In the genomic region with DNA sequence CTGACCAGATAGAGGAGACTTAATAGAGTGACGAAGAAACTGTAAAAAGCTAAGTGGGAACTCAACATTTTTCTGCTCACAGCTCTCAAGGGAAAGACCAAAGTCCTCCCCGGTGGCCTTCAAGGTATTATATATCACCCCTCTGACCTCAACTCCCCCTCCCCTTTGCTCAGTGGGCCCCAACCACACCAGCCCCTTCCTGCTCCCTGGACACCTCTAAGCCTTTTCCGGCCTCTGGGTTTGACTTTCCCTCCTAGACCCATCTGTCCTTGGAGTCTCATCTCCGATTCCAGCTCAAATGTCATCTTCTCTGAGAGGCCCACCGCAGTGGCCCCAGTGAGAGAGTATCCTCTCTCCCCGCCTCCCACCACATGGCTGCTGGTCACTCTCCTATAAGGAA, we compare ENCODE assay signal across 12 cellular contexts. TPM values are rescaled to one million over a fixed set of nuclear protein-coding genes. Genes with fewer than 3 reads are reported as not detected.
A peak's percentile ranks its signal among the peaks of the same experiment; 100 is the strongest.
DNase-seq lines count a peak whose midpoint lies in the region; ATAC-seq and TF ChIP-seq lines count a peak whose summit lies in the region.
"Had no signal": no experiment of that assay in that cellular context is flagged by ENCODE, and none has a peak within 500 bp of the region (broad histone marks: within the 10 kb centered on the region; RNA-seq: fewer than 3 reads in every experiment).

No MANE protein-coding gene starts in this region.

- H2BK15ac ChIP-seq in H9 (ENCODE audit: low read depth, low read length) = no peak overlapping the region

- peaks cover 25 to 26% of the 10 kb centered on the region in 2 experiments for H3K4me1 Mint-ChIP-seq in H9
- H3K4me1 Mint-ChIP-seq in activated CD8-positive, alpha-beta T cell treated with anti-CD3 and anti-CD28 coated beads, Interleukin-2, amount 10 ng/mL, durations not matched to agents 7 days and 5 days (ENCODE audit: low read depth) = peaks cover 28% of the 10 kb centered on the region
- H3K4me1 Mint-ChIP-seq in natural killer cell treated with Interleukin-12 subunit alpha and Interleukin-12 subunit beta and Interleukin-15 and Interleukin-18, amount 100 ng/mL, for 72 hours (ENCODE audit: low read depth in 2 of 2) = peaks cover 24 to 33% of the 10 kb centered on the region in 2 donors

- DNase-seq in NCI-H82 (lab: John Stamatoyannopoulos, UW) (peak; percentile 14), NCI-H82 treated with DMSO at 0.1 percent for 48 hours (lab: John Stamatoyannopoulos, UW; ENCODE audit: unreplicated experiment) (no peak), H9 (peak; percentile 38), iPS-NIHi7 (ENCODE audit: extremely low spot score) (no peak), hepatic stellate cell (ENCODE audit: low spot score) (no peak)
- no peak for DNase-seq in activated CD8-positive, alpha-beta T cell treated with anti-CD3 and anti-CD28 coated beads, Interleukin-2, amount 10 ng/mL, durations not matched to agents 7 days and 5 days
- no peak for DNase-seq in natural killer cell treated with Interleukin-12 subunit alpha and Interleukin-12 subunit beta and Interleukin-15 and Interleukin-18, amount 100 ng/mL, for 72 hours (ENCODE audit: low spot score)
- DNase-seq: 8988T, foreskin melanocyte had no signal

- H3K9me3 ChIP-seq in H9 (ENCODE audit: control insufficient read depth, low read depth, low read length) = no peaks in the 10 kb centered on the region

- H3K79me2 ChIP-seq in H9 (ENCODE audit: insufficient read depth, low read length) = peaks cover 9% of the 10 kb centered on the region; the same call in 1 of the 2 replicates

- H3T11ph ChIP-seq in H9 (ENCODE audit: low read length) = no peak overlapping the region

- H3K36me3 Mint-ChIP-seq in H9 (ENCODE audit: insufficient read depth in 1 of 3, low read depth in 3 of 3) = peaks cover 3 to 30% (median 22%) of the 10 kb centered on the region in 3 experiments; a peak in 6 of 7 replicates
- H3K36me3 Mint-ChIP-seq in activated CD8-positive, alpha-beta T cell treated with anti-CD3 and anti-CD28 coated beads, Interleukin-2, amount 10 ng/mL, durations not matched to agents 7 days and 5 days (ENCODE audit: low read depth) = peaks cover 30% of the 10 kb centered on the region
- H3K36me3 Mint-ChIP-seq in natural killer cell treated with Interleukin-12 subunit alpha and Interleukin-12 subunit beta and Interleukin-15 and Interleukin-18, amount 100 ng/mL, for 72 hours = peaks cover 5% of the 10 kb centered on the region

- H3K4me3 Mint-ChIP-seq in H9 = peak overlapping the region; percentile 52 to 79; a peak in 3 of 5 replicates
- peak overlapping the region; percentile 52 for H3K4me3 Mint-ChIP-seq in activated CD8-positive, alpha-beta T cell treated with anti-CD3 and anti-CD28 coated beads, Interleukin-2, amount 10 ng/mL, durations not matched to agents 7 days and 5 days
- peak overlapping the region; percentile 50 for H3K4me3 Mint-ChIP-seq in natural killer cell treated with Interleukin-12 subunit alpha and Interleukin-12 subunit beta and Interleukin-15 and Interleukin-18, amount 100 ng/mL, for 72 hours

- no peak overlapping the region for H3K14ac ChIP-seq in H9 (ENCODE audit: insufficient read depth, low read length)

- no peak overlapping the region for H4K91ac ChIP-seq in H9 (ENCODE audit: insufficient read length, low read depth, low read length)

- H4K8ac ChIP-seq in H9 (replicated peaks; ENCODE audit: insufficient read length, low read depth, low read length) = no peak overlapping the region

- H4K20me1 ChIP-seq in H9 (ENCODE audit: control insufficient read depth, insufficient read depth, insufficient read length) = no peaks in the 10 kb centered on the region

- H2BK5ac ChIP-seq in H9 (ENCODE audit: insufficient read length, low read length) = no peak overlapping the region

- H3K9ac ChIP-seq in H9 (ENCODE audit: extremely low read depth, insufficient read length, low read length) = no peak overlapping the region

- H3K23ac ChIP-seq in H9 (ENCODE audit: insufficient read length, low read depth, low read length) = no peak overlapping the region

- H4K5ac ChIP-seq in H9 (ENCODE audit: insufficient read length, low read depth, low read length) = no peak overlapping the region

- no peaks in the 10 kb centered on the region; a peak in 1 of 5 replicates for H3K9me3 Mint-ChIP-seq in H9
- H3K9me3 Mint-ChIP-seq in activated CD8-positive, alpha-beta T cell treated with anti-CD3 and anti-CD28 coated beads, Interleukin-2, amount 10 ng/mL, durations not matched to agents 7 days and 5 days (ENCODE audit: insufficient read depth) = no peaks in the 10 kb centered on the region
- H3K9me3 Mint-ChIP-seq in natural killer cell treated with Interleukin-12 subunit alpha and Interleukin-12 subunit beta and Interleukin-15 and Interleukin-18, amount 100 ng/mL, for 72 hours = no peaks in the 10 kb centered on the region

- H2AK5ac ChIP-seq in H9 (ENCODE audit: insufficient read length, low read length) = no peak overlapping the region

- H3K27ac Mint-ChIP-seq in H9 = peak overlapping the region in 1 of 3 experiments; percentile 34; a peak in 1 of 7 replicates
- H3K27ac Mint-ChIP-seq in activated CD8-positive, alpha-beta T cell treated with anti-CD3 and anti-CD28 coated beads, Interleukin-2, amount 10 ng/mL, durations not matched to agents 7 days and 5 days = no peak overlapping the region
- H3K27ac Mint-ChIP-seq in natural killer cell treated with Interleukin-12 subunit alpha and Interleukin-12 subunit beta and Interleukin-15 and Interleukin-18, amount 100 ng/mL, for 72 hours = no peak overlapping the region

- H3K18ac ChIP-seq in H9 (ENCODE audit: insufficient read length, low read depth, low read length) = no peak overlapping the region

- no peak overlapping the region for H2BK20ac ChIP-seq in H9 (ENCODE audit: low read depth, low read length, poor library complexity, severe bottlenecking)

- ATAC-seq in activated CD8-positive, alpha-beta T cell treated with anti-CD3 and anti-CD28 coated beads, Interleukin-2, amount 10 ng/mL, durations not matched to agents 7 days and 5 days = no peak
- ATAC-seq in natural killer cell treated with Interleukin-12 subunit alpha and Interleukin-12 subunit beta and Interleukin-15 and Interleukin-18, amount 100 ng/mL, for 72 hours = no peak
- no peak for ATAC-seq in activated CD4-positive, CD25-positive, alpha-beta regulatory T cell treated with anti-CD3 and anti-CD28 coated beads, Interleukin-2, amount 50 U/mL, for 24 hours
- ATAC-seq: SK-N-SH treated with all-trans-retinoic acid at 6 μM for 48 hours had no signal

- H3K27me3 ChIP-seq in H9 (ENCODE audit: insufficient read depth, low read length) = no peaks in the 10 kb centered on the region

- H3K27me3 Mint-ChIP-seq in H9 (ENCODE audit: low read depth) = peaks cover 30% of the 10 kb centered on the region
- H3K27me3 Mint-ChIP-seq in activated CD8-positive, alpha-beta T cell treated with anti-CD3 and anti-CD28 coated beads, Interleukin-2, amount 10 ng/mL, durations not matched to agents 7 days and 5 days (ENCODE audit: low read depth) = no peaks in the 10 kb centered on the region
- H3K27me3 Mint-ChIP-seq in natural killer cell treated with Interleukin-12 subunit alpha and Interleukin-12 subunit beta and Interleukin-15 and Interleukin-18, amount 100 ng/mL, for 72 hours = no peaks in the 10 kb centered on the region

- no peak for TF ChIP-seq CTCF in H9 (conservative IDR thresholded peaks at IDR 0.05)

- CTCF ChIA-PET in activated CD8-positive, alpha-beta T cell treated with anti-CD3 and anti-CD28 coated beads, Interleukin-2, amount 10 ng/mL, durations not matched to agents 7 days and 5 days (lab: Charles Lee) = interaction anchor here (6.5 kb wide), 1 partner anchor 96 kb away, joined by 94 read pairs; no protein-coding TSS in a partner anchor

- peaks cover 7% of the 10 kb centered on the region for H3K23me2 ChIP-seq in H9 (ENCODE audit: insufficient read length, low read depth, low read length, poor library complexity, severe bottlenecking)

- no peak overlapping the region for H2BK12ac ChIP-seq in H9 (ENCODE audit: insufficient read length, low read depth, low read length)

- POLR2A ChIA-PET in activated CD8-positive, alpha-beta T cell treated with anti-CD3 and anti-CD28 coated beads, Interleukin-2, amount 10 ng/mL, durations not matched to agents 7 days and 5 days (lab: Charles Lee) = no interaction called here

- WGBS in H9 (ENCODE audit: extremely low coverage, insufficient read length, low lambda C conversion rate) = no CpG with 5 or more reads among the region's 6 CpGs

- no peak overlapping the region for H3K56ac ChIP-seq in H9 (ENCODE audit: insufficient read length, low read depth, low read length)

- H3K4me1 ChIP-seq in H9 (ENCODE audit: insufficient read depth, low read length) = no peaks in the 10 kb centered on the region; the same call in 1 of the 2 replicates

- H3K27ac ChIP-seq in H9 (ENCODE audit: insufficient read length, low read depth, low read length) = no peak overlapping the region

- no peak overlapping the region for H2AFZ ChIP-seq in H9 (ENCODE audit: low read length)

- H3K79me1 ChIP-seq in H9 (ENCODE audit: insufficient read depth, low read depth, low read length, poor library complexity, severe bottlenecking) = no peaks in the 10 kb centered on the region

- H2BK120ac ChIP-seq in H9 (ENCODE audit: low read depth, low read length, poor library complexity, severe bottlenecking) = no peak overlapping the region

- no peak overlapping the region for H3K4me2 ChIP-seq in H9 (ENCODE audit: insufficient read depth, insufficient read length, low read length)

- H3K4ac ChIP-seq in H9 (ENCODE audit: low read depth, low read length) = no peak overlapping the region

RNA-seq across cellular contexts. Expression of gene UHRF1, which starts 1.0 kb away (rescaled TPM):
- total RNA-seq in H9 (2021) = 106 and 111 TPM in 2 replicates
- total RNA-seq in activated CD8-positive, alpha-beta T cell treated with anti-CD3 and anti-CD28 coated beads, Interleukin-2, amount 10 ng/mL, durations not matched to agents 7 days and 5 days = 100 to 1,000 TPM; 173 to 180 TPM
- 100 to 1,000 TPM in 1 of 2 donors, 10 to 100 TPM in 1; 75.5 to 201 TPM for total RNA-seq in natural killer cell treated with Interleukin-12 subunit alpha and Interleukin-12 subunit beta and Interleukin-15 and Interleukin-18, amount 100 ng/mL, for 72 hours

RNA-seq across cellular contexts. Expression of gene ARRDC5, which starts 5.6 kb away (rescaled TPM):
- total RNA-seq in H9 (2021) = not detected in 2 replicates
- total RNA-seq in activated CD8-positive, alpha-beta T cell treated with anti-CD3 and anti-CD28 coated beads, Interleukin-2, amount 10 ng/mL, durations not matched to agents 7 days and 5 days = under 1 TPM; 0.55 to 0.81 TPM
- 1 to 10 TPM; 1.6 to 2.2 TPM for total RNA-seq in natural killer cell treated with Interleukin-12 subunit alpha and Interleukin-12 subunit beta and Interleukin-15 and Interleukin-18, amount 100 ng/mL, for 72 hours
- total RNA-seq: smooth muscle cell had no signal

RNA-seq across cellular contexts. Expression of gene PLIN3, which starts 40.8 kb away (rescaled TPM):
- total RNA-seq in H9 (2021) = 61.8 and 63.7 TPM in 2 replicates
- total RNA-seq in activated CD8-positive, alpha-beta T cell treated with anti-CD3 and anti-CD28 coated beads, Interleukin-2, amount 10 ng/mL, durations not matched to agents 7 days and 5 days = 10 to 100 TPM; 27.5 to 32.8 TPM
- 10 to 100 TPM; 25.1 to 34.0 TPM for total RNA-seq in natural killer cell treated with Interleukin-12 subunit alpha and Interleukin-12 subunit beta and Interleukin-15 and Interleukin-18, amount 100 ng/mL, for 72 hours

Comparison
In these comparisons a context has a peak if more than half of its experiments do, and no peak if none do; other contexts are left out.
1. DNase-seq: peak in NCI-H82 (single experiment) and H9 (single experiment); none in NCI-H82 treated with DMSO at 0.1 percent for 48 hours (single experiment), activated CD8-positive, alpha-beta T cell treated with anti-CD3 and anti-CD28 coated beads, Interleukin-2, amount 10 ng/mL, durations not matched to agents 7 days and 5 days (single experiment), natural killer cell treated with Interleukin-12 subunit alpha and Interleukin-12 subunit beta and Interleukin-15 and Interleukin-18, amount 100 ng/mL, for 72 hours (single experiment), iPS-NIHi7 (single experiment) and hepatic stellate cell (single experiment).
2. Peak in every context shown above with its lines, with median percentiles within 50 percentile points of each other: H3K4me3 Mint-ChIP-seq.